ENCODE assay signal across 8 cellular contexts in the genomic region with DNA sequence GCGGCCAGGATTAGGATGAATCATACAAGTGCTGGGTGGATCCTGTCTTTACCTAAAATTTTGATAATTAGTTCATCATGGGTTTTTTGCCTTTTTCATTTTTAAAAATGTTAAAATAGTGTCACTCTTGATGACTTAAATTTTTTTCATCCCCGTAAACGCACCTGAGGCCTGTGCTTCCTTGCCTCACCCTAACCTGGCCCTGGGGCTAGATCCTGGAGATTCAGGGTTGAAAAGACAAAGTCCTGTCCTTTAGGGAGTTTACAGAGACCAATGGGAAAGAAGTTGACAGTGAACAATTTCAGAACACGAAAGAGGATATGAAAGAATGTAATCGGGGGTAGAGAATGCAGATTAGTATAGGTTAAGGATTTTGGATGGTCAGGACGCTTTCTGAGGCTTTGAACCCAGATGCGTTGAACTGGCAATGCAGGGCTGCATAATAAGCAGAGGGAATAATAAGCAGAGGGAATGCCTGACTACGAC. TPM values are rescaled to one million over a fixed set of nuclear protein-coding genes. Genes with fewer than 3 reads are reported as not detected.
DNase-seq lines count a peak whose midpoint lies in the region; ATAC-seq and TF ChIP-seq lines count a peak whose summit lies in the region.

No MANE protein-coding gene starts in this region.

- no peaks in the 10 kb centered on the region for H3K27me3 Mint-ChIP-seq in activated naive CD4-positive, alpha-beta T cell treated with anti-CD3 and anti-CD28 coated beads for 36 hours (ENCODE audit: low read depth)

- no peak for DNase-seq in activated naive CD4-positive, alpha-beta T cell treated with anti-CD3 and anti-CD28 coated beads for 36 hours
- no peak for DNase-seq in activated naive CD4-positive, alpha-beta T cell (lab: John Stamatoyannopoulos, UW)
- peak; percentile 56 for DNase-seq in NCI-H748 (lab: John Stamatoyannopoulos, UW; ENCODE audit: unreplicated experiment)
- no peak for DNase-seq in ovary
- DNase-seq in SKM-1 (lab: John Stamatoyannopoulos, UW; ENCODE audit: unreplicated experiment): no peak
- no peak for DNase-seq in mucosa of gallbladder (ENCODE audit: low spot score)

- H3K9me3 ChIP-seq in duodenal mucosa (ENCODE audit: control insufficient read depth in 1 of 2, low read length in 2 of 2) (no peaks in the 10 kb centered on the region), ovary (no peaks in the 10 kb centered on the region)

- no peak for TF ChIP-seq CTCF in ovary (IDR thresholded peaks at IDR 0.05)

- H3K4me3 ChIP-seq in duodenal mucosa (ENCODE audit: low read depth in 1 of 2, low read length in 2 of 2) (peak overlapping the region; percentile 92 to 97), ovary (peak overlapping the region; percentile 74)

- peak overlapping the region; percentile 82 to 91 for H3K9ac ChIP-seq in duodenal mucosa (ENCODE audit: low read depth in 1 of 2, low read length in 2 of 2)

- peak overlapping the region; percentile 100 for H3K27ac Mint-ChIP-seq in activated naive CD4-positive, alpha-beta T cell treated with anti-CD3 and anti-CD28 coated beads for 36 hours

- H3K27me3 ChIP-seq in duodenal mucosa (ENCODE audit: control insufficient read depth in 1 of 2, insufficient read depth in 2 of 2, low read length in 2 of 2) (no peaks in the 10 kb centered on the region), ovary (no peaks in the 10 kb centered on the region)

- H3K27ac ChIP-seq in duodenal mucosa (ENCODE audit: low read depth, low read length) (no peak overlapping the region), ovary (peak overlapping the region in 1 of 2 donors; percentile 88)

- peaks cover 0 to 3% of the 10 kb centered on the region in 2 donors for H3K36me3 ChIP-seq in duodenal mucosa (ENCODE audit: control insufficient read depth in 1 of 2, insufficient read depth in 2 of 2, low read length in 2 of 2)
- no peaks in the 10 kb centered on the region for H3K36me3 ChIP-seq in ovary

- CTCF ChIA-PET in activated naive CD4-positive, alpha-beta T cell treated with anti-CD3 and anti-CD28 coated beads for 36 hours (lab: Charles Lee): no interaction called here

- intact Hi-C loops in activated naive CD4-positive, alpha-beta T cell treated with anti-CD3 and anti-CD28 coated beads for 36 hours (cut with micrococcal nuclease): loop anchor here (2.0 to 5.0 kb wide), 4 partner anchors 682 to 1282 kb away; no protein-coding TSS in a partner anchor
- intact Hi-C loops in ovary (cut with DNase I): no loop called here

- H3K9me3 Mint-ChIP-seq in activated naive CD4-positive, alpha-beta T cell treated with anti-CD3 and anti-CD28 coated beads for 36 hours: no peaks in the 10 kb centered on the region

- H3K4me1 Mint-ChIP-seq in activated naive CD4-positive, alpha-beta T cell treated with anti-CD3 and anti-CD28 coated beads for 36 hours (ENCODE audit: low read depth): peaks cover 36% of the 10 kb centered on the region

- ATAC-seq in HG02610 (IDR thresholded peaks at IDR 0.05; ENCODE audit: unreplicated experiment): peak; percentile 34

- H3K4me1 ChIP-seq in duodenal mucosa (ENCODE audit: control insufficient read depth in 1 of 2, insufficient read depth in 2 of 2, low read length in 2 of 2) (peaks cover 23 to 26% of the 10 kb centered on the region in 2 donors), ovary (ENCODE audit: insufficient read depth) (peaks cover 5% of the 10 kb centered on the region)

- H3K4me3 Mint-ChIP-seq in activated naive CD4-positive, alpha-beta T cell treated with anti-CD3 and anti-CD28 coated beads for 36 hours: peak overlapping the region; percentile 99

- TF ChIP-seq EP300 in ovary (IDR thresholded peaks at IDR 0.05): no peak

- no peak for TF ChIP-seq POLR2A in ovary (IDR thresholded peaks at IDR 0.05)

- H3K36me3 Mint-ChIP-seq in activated naive CD4-positive, alpha-beta T cell treated with anti-CD3 and anti-CD28 coated beads for 36 hours (ENCODE audit: low read depth): peaks cover 41% of the 10 kb centered on the region

- 4 to 6% (median 4%) methylated on average over 8 of the region's 8 CpGs for WGBS in ovary, 3 donors

RNA-seq across cellular contexts. Expression of gene FBXO5, which starts 1.6 kb away (rescaled TPM):
- 10 to 100 TPM; 61.4 to 62.3 TPM for total RNA-seq in activated naive CD4-positive, alpha-beta T cell treated with anti-CD3 and anti-CD28 coated beads for 36 hours
- total RNA-seq in ovary (10 to 100 TPM in 1 of 7 donors, 1 to 10 TPM in 6; 2.9 to 10.4 (median 6.7) TPM), mucosa of gallbladder (3.3 TPM)
- 1 to 10 TPM; 4.6 to 5.5 TPM for polyA plus RNA-seq in ovary

RNA-seq across cellular contexts. Expression of gene MTRF1L, which starts 18.1 kb away (rescaled TPM):
- total RNA-seq in activated naive CD4-positive, alpha-beta T cell treated with anti-CD3 and anti-CD28 coated beads for 36 hours: 10 to 100 TPM; 11.6 to 12.0 TPM
- total RNA-seq in ovary: 10 to 100 TPM in 5 of 7 donors, 1 to 10 TPM in 2; 8.4 to 18.1 (median 16.2) TPM
- 10 to 100 TPM in 1 of 2 donors, 1 to 10 TPM in 1; 8.8 to 15.6 TPM for polyA plus RNA-seq in ovary
- 18.2 TPM for total RNA-seq in mucosa of gallbladder

Comparison
In these comparisons a context has a peak if more than half of its experiments do, and no peak if none do; other contexts are left out.
1. RNA of gene FBXO5, which starts 1.6 kb away (total RNA-seq): 61.4 to 62.3 TPM in activated naive CD4-positive, alpha-beta T cell treated with anti-CD3 and anti-CD28 coated beads for 36 hours; 2.9 to 10.4 TPM in ovary and 3.3 TPM in mucosa of gallbladder (single experiment); every median in the first group is over 4 times any median in the second.